Comparison of ENCODE assay signal across 1 cellular context in the genomic region with DNA sequence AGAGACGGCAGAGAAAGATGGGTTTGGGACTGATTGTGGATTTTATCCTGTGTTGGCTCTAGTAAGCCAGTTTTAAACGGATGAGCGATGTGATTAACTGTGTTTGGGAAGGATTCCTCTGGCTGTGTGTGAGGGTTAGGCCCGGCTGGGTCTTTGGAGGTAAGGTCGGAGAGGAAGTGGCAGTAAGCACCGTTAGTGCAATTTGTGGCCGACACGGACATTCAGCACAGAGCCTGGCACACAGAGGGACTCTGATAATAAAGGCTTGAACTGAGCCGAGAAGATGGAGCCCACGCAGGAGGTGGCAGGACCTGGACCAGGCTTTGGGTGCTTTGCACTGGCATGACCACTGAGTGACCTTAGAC.
TF ChIP-seq lines count a peak whose summit lies in the region.

No MANE protein-coding gene starts in this region.

TF ChIP-seq in liver, 16 proteins besides CTCF, POLR2A, EP300 and RAD21 (continued from another document):
- TF ChIP-seq, protein P1, sequence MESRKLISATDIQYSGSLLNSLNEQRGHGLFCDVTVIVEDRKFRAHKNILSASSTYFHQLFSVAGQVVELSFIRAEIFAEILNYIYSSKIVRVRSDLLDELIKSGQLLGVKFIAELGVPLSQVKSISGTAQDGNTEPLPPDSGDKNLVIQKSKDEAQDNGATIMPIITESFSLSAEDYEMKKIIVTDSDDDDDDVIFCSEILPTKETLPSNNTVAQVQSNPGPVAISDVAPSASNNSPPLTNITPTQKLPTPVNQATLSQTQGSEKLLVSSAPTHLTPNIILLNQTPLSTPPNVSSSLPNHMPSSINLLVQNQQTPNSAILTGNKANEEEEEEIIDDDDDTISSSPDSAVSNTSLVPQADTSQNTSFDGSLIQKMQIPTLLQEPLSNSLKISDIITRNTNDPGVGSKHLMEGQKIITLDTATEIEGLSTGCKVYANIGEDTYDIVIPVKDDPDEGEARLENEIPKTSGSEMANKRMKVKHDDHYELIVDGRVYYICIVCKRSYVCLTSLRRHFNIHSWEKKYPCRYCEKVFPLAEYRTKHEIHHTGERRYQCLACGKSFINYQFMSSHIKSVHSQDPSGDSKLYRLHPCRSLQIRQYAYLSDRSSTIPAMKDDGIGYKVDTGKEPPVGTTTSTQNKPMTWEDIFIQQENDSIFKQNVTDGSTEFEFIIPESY (IDR thresholded peaks at IDR 0.05): no peak
